1 cellular context compared by ENCODE assay signal in the genomic region with DNA sequence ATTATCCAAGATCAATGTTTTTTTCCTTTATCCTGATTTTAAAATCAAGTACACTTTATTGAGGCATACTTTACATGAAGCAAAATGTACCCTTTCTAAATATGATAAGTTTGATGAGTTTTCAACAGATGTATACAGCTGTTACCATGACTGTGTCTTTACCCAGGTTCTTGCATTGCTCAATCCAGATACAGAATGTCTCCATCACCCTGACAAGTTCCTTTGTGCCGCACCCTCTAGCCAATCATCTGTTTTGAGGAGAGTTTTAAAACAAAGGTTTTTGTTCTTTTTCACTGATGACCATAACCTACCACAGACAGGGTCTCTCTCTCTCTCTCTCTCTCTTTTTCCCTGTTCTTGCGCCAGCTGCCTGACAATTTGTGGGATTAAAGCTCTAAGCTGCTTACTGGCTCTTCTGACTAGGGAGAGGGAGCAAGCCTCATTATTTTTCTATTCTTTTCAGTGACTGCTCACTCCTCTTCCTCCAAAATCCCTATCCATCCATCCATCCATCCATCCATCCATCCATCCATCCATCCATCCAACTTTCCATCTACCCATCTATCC.
TF ChIP-seq lines count a peak whose summit lies in the region.

No MANE protein-coding gene starts in this region.

TF ChIP-seq in HepG2, 621 proteins besides CTCF, POLR2A, EP300 and RAD21:
- TF ChIP-seq ZNF792 (CRISPR knock-in tag; IDR thresholded peaks at IDR 0.05) = no peak
- TF ChIP-seq TARDBP (CRISPR knock-in tag; IDR thresholded peaks at IDR 0.05) = no peak
- TF ChIP-seq RARA (CRISPR knock-in tag; IDR thresholded peaks at IDR 0.05) = no peak
- TF ChIP-seq MAX (IDR thresholded peaks at IDR 0.05) = no peak
- TF ChIP-seq ZNF496 (CRISPR knock-in tag; IDR thresholded peaks at IDR 0.05; ENCODE audit: insufficient replicate concordance) = no peak
- TF ChIP-seq AHR (CRISPR knock-in tag; IDR thresholded peaks at IDR 0.05) = no peak
- TF ChIP-seq GATA4 (IDR thresholded peaks at IDR 0.05; ENCODE audit: borderline replicate concordance, low read depth) = no peak
- TF ChIP-seq ZNF367 (CRISPR knock-in tag; IDR thresholded peaks at IDR 0.05; ENCODE audit: borderline replicate concordance) = no peak
- TF ChIP-seq MXD4 (CRISPR knock-in tag; IDR thresholded peaks at IDR 0.05) = no peak
- TF ChIP-seq HNF4G (IDR thresholded peaks at IDR 0.05; ENCODE audit: borderline replicate concordance, low read depth, low read length) = no peak
- no peak for TF ChIP-seq HNF4G (CRISPR knock-in tag; IDR thresholded peaks at IDR 0.05; ENCODE audit: borderline replicate concordance, low read depth)
- no peak for TF ChIP-seq THAP8 (CRISPR knock-in tag; IDR thresholded peaks at IDR 0.05; ENCODE audit: borderline replicate concordance)
- TF ChIP-seq ATAD3A (CRISPR knock-in tag; IDR thresholded peaks at IDR 0.05) = no peak
- no peak for TF ChIP-seq ZNF101 (CRISPR knock-in tag; IDR thresholded peaks at IDR 0.05; ENCODE audit: borderline replicate concordance, low read depth)
- TF ChIP-seq RORA (CRISPR knock-in tag; IDR thresholded peaks at IDR 0.05) = no peak
- TF ChIP-seq ZSCAN5A (CRISPR knock-in tag; IDR thresholded peaks at IDR 0.05; ENCODE audit: borderline replicate concordance) = no peak
- TF ChIP-seq RBFOX2 (IDR thresholded peaks at IDR 0.05; ENCODE audit: low read depth, low read length) = no peak
TF ChIP-seq in HepG2: peak in this region for 0.
